Comparison of ENCODE assay signal across 25 cellular contexts in the genomic region with DNA sequence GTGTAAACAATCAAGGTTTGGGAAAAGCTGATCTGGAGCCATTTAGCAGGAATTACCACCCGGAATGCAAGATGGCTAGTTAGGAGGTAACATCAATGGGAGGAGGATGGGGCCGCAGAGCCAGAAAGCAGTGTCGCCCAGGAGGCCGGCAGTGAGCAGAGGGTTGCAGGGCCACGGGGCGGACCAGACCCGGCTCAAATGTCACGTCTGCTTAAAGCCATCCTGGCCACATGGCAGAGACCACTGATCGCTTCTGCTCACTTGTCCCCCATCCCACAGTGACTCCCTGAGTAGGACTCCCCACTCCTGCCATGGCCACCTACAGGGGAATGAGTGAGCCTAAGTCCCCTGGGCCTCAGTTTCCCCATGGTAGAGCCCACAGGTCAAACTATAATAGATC. TPM values are rescaled to one million over a fixed set of nuclear protein-coding genes. Genes with fewer than 3 reads are reported as not detected.
DNase-seq lines count a peak whose midpoint lies in the region; TF ChIP-seq lines count a peak whose summit lies in the region.
"Had no signal": no experiment of that assay in that cellular context is flagged by ENCODE, and none has a peak within 500 bp of the region (broad histone marks: within the 10 kb centered on the region; RNA-seq: fewer than 3 reads in every experiment).

No MANE protein-coding gene starts in this region.

- H2AK5ac ChIP-seq in mesenchymal stem cell (ENCODE audit: low read length, severe bottlenecking): peak overlapping the region; percentile 91

- no peaks in the 10 kb centered on the region for H4K20me1 ChIP-seq in mammary epithelial cell (ENCODE audit: insufficient read depth, low read length)

- in situ Hi-C loops in mammary epithelial cell (cut with MboI; ENCODE audit: low sequenced_read_pairs in 2 of 2): no loop called here

- H2BK12ac ChIP-seq in mesenchymal stem cell (ENCODE audit: low read length in 2 of 2): peak overlapping the region in 1 of 2 experiments; percentile 6

- H3K4me2 ChIP-seq in mammary epithelial cell (ENCODE audit: insufficient read depth, low read depth, low read length) (no peak overlapping the region), mesenchymal stem cell (ENCODE audit: low read length, poor library complexity, severe bottlenecking) (no peak overlapping the region)

- peak overlapping the region; percentile 62 for H4K91ac ChIP-seq in mesenchymal stem cell (ENCODE audit: low read length)

- H3K36me3 ChIP-seq in mammary epithelial cell (ENCODE audit: insufficient read depth, low read length) (no peaks in the 10 kb centered on the region), mesenchymal stem cell (ENCODE audit: control insufficient read depth in 1 of 2, insufficient read depth in 2 of 2, low read depth in 1 of 2, low read length in 2 of 2) (peaks cover 32 to 35% of the 10 kb centered on the region in 2 experiments), urinary bladder (ENCODE audit: insufficient read depth) (peaks cover 2% of the 10 kb centered on the region)
- H3K36me3 ChIP-seq: vagina had no signal

- no peaks in the 10 kb centered on the region for H3K79me2 ChIP-seq in mammary epithelial cell (ENCODE audit: insufficient read depth, low read length)

- peak overlapping the region; percentile 59 for H4K8ac ChIP-seq in mesenchymal stem cell (ENCODE audit: low read length)

- H2BK120ac ChIP-seq in mesenchymal stem cell (ENCODE audit: low read depth, low read length): no peak overlapping the region

- peak overlapping the region; percentile 23 for H3K27ac ChIP-seq in mammary epithelial cell (ENCODE audit: insufficient read depth, low read depth, low read length)
- peak overlapping the region; percentile 91 for H3K27ac ChIP-seq in mesenchymal stem cell (ENCODE audit: low read length, poor library complexity, severe bottlenecking)
- H3K27ac ChIP-seq in urinary bladder (ENCODE audit: low read depth): peak overlapping the region; percentile 14
- H3K27ac ChIP-seq: 22Rv1, lower lobe of right lung, right lobe of liver, testis, vagina had no signal

- peak overlapping the region; percentile 87 for H2BK5ac ChIP-seq in mesenchymal stem cell (ENCODE audit: low read depth, low read length, poor library complexity, severe bottlenecking)

- intact Hi-C loops in mammary epithelial cell (cut with micrococcal nuclease): loop anchor here (5.0 kb wide), 1 partner anchor 248 kb away; a partner anchor contains a TSS

- H3K79me1 ChIP-seq in mesenchymal stem cell (replicated peaks; ENCODE audit: low read length, poor library complexity, severe bottlenecking): peaks cover 29% of the 10 kb centered on the region

- dilution Hi-C loops in mammary epithelial cell (cut with HindIII; ENCODE audit: low sequenced_read_pairs): no loop called here

- peak overlapping the region in 1 of 2 experiments; percentile 80 for H3K18ac ChIP-seq in mesenchymal stem cell (ENCODE audit: low read depth in 1 of 2, low read length in 2 of 2)

- H3K9me3 ChIP-seq in mammary epithelial cell (replicated peaks; ENCODE audit: insufficient read depth, low read length) (no peaks in the 10 kb centered on the region), mesenchymal stem cell (ENCODE audit: control insufficient read depth, low read length) (no peaks in the 10 kb centered on the region)
- H3K9me3 ChIP-seq: lower lobe of right lung, right lobe of liver, testis, vagina had no signal

- over 99% methylated on average over 9 of the region's 9 CpGs for WGBS in mammary epithelial cell (ENCODE audit: low coverage, missing lambda C conversion rate)
- WGBS in mesenchymal stem cell: 80% methylated on average over 9 of the region's 9 CpGs
- WGBS in urinary bladder: 88% methylated on average over 9 of the region's 9 CpGs

- peak overlapping the region in 1 of 2 experiments; percentile 24 for H3K4ac ChIP-seq in mesenchymal stem cell (ENCODE audit: low read depth in 1 of 2, low read length in 2 of 2)

- TSS peak; percentile 44 for BruUV-seq in mammary epithelial cell (replicated peaks; lab: Mats Ljungman, UMichigan)

- H3K27me3 ChIP-seq in mammary epithelial cell (ENCODE audit: insufficient read depth, low read length): no peaks in the 10 kb centered on the region
- H3K27me3 ChIP-seq in mesenchymal stem cell (ENCODE audit: control insufficient read depth in 1 of 2, insufficient read depth in 1 of 2, low read length in 2 of 2): no peaks in the 10 kb centered on the region
- H3K27me3 ChIP-seq: right lobe of liver, testis, vagina had no signal

- H2AFZ ChIP-seq in mammary epithelial cell (ENCODE audit: low read depth, low read length) (no peak overlapping the region), mesenchymal stem cell (ENCODE audit: low read depth, low read length) (no peak overlapping the region)

- H3K4me1 ChIP-seq in mammary epithelial cell (ENCODE audit: insufficient read depth, low read length): peaks cover 31% of the 10 kb centered on the region
- peaks cover 21% of the 10 kb centered on the region for H3K4me1 ChIP-seq in mesenchymal stem cell (ENCODE audit: control insufficient read depth, insufficient read depth, low read depth, low read length)
- no peaks in the 10 kb centered on the region for H3K4me1 ChIP-seq in urinary bladder (ENCODE audit: insufficient read depth)
- H3K4me1 ChIP-seq: testis, vagina had no signal

- DNase-seq in activated effector memory CD4-positive, alpha-beta T cell treated with anti-CD3 and anti-CD28 coated beads, Interleukin-2, amount 50 U/mL, for 16 hours: peak; percentile 51
- DNase-seq in activated effector memory CD4-positive, alpha-beta T cell treated with Interleukin-2 at 50 U/mL for 16 hours: no peak
- DNase-seq in mammary epithelial cell: no peak
- no peak for DNase-seq in mesenchymal stem cell
- no peak for DNase-seq in RPMI8226
- DNase-seq in SHP77 (lab: John Stamatoyannopoulos, UW): no peak
- DNase-seq in occipital lobe (lab: John Stamatoyannopoulos, UW): no peak
- DNase-seq: activated CD4-positive, alpha-beta T cell treated with anti-CD3 and anti-CD28 coated beads, Interleukin-2, amount 50 U/mL, for 48 hours; activated CD8-positive, alpha-beta memory T cell treated with anti-CD3 and anti-CD28 coated beads, Interleukin-2, amount 50 U/mL, for 4 hours; CD4-positive, alpha-beta memory T cell; lower lobe of right lung; NCI-H1048; NCI-H1694 treated with DMSO at 0.1 percent for 48 hours; NCI-H2171; NCI-H510A treated with DMSO at 0.1 percent for 48 hours; SIG-M5; stimulated activated naive B cell treated with anti-CD40 and anti-IgM and Interleukin-4, amounts not matched to agents 10 μg/mL and 1 μg/mL and 100 μg/mL, for 72 hours; T-cell; testis had no signal

- no peak overlapping the region for H3K9ac ChIP-seq in mammary epithelial cell (ENCODE audit: insufficient read depth, low read length)
- no peak overlapping the region for H3K9ac ChIP-seq in mesenchymal stem cell (ENCODE audit: low read length)

- H2BK15ac ChIP-seq in mesenchymal stem cell (ENCODE audit: low read depth, poor library complexity, severe bottlenecking): no peak overlapping the region

- peak overlapping the region in 1 of 2 experiments; percentile 80 for H3K14ac ChIP-seq in mesenchymal stem cell (ENCODE audit: low read length in 2 of 2)

- peak overlapping the region in 1 of 2 experiments; percentile 14 for H3K23ac ChIP-seq in mesenchymal stem cell (ENCODE audit: low read length in 2 of 2)

- CTCF ChIA-PET in mammary epithelial cell (lab: Charles Lee; ENCODE audit: low non-redundant PET): interaction anchor here (0.6 kb wide), 1 partner anchor 20 kb away, joined by 4 read pairs; no protein-coding TSS in a partner anchor

- no peak overlapping the region for H3K4me3 ChIP-seq in mammary epithelial cell (replicated peaks in 1 of 3; ENCODE audit: insufficient read depth in 1 of 3, low read depth in 2 of 3, low read length in 3 of 3)
- H3K4me3 ChIP-seq in mesenchymal stem cell (ENCODE audit: insufficient read depth in 1 of 2, low read depth in 1 of 2, low read length in 2 of 2): no peak overlapping the region
- H3K4me3 ChIP-seq in urinary bladder (ENCODE audit: low read depth, low read length): no peak overlapping the region
- H3K4me3 ChIP-seq: GM12878, lower lobe of right lung, right lobe of liver, testis, vagina had no signal

- TF ChIP-seq CTCF in mammary epithelial cell (conservative IDR thresholded peaks at IDR 0.05 in 1 of 2, IDR thresholded peaks at IDR 0.05 in 1 of 2; ENCODE audit: extremely low read depth in 1 of 2, insufficient read depth in 1 of 2, low read depth in 1 of 2, low read length in 2 of 2): no peak

RNA-seq across cellular contexts. Expression of a gene that starts 18.2 kb away (rescaled TPM):
- total RNA-seq in mammary epithelial cell (10 to 100 TPM in 1 of 2 donors, 1 to 10 TPM in 1; 7.8 to 46.3 TPM), urinary bladder (23.4 TPM), occipital lobe (40.9 TPM)
- polyA plus RNA-seq in mammary epithelial cell (16.9 TPM), urinary bladder (83.0 TPM)
- 27.4 TPM for polyA minus RNA-seq in mammary epithelial cell
- polyA plus RNA-seq in mesenchymal stem cell (2013, experiment 1 of 2): 81.2 TPM
- polyA plus RNA-seq in mesenchymal stem cell (2013, experiment 2 of 2): 81.4 TPM
- total RNA-seq: HepG2 had no signal
- polyA plus RNA-seq: HepG2 had no signal

Comparison
In these comparisons a context has a peak if more than half of its experiments do, and no peak if none do; other contexts are left out.
1. H3K27ac ChIP-seq: peak in every context shown above with its lines; median percentile 91 in mesenchymal stem cell; 23 in mammary epithelial cell; 14 in urinary bladder.